ENCODE assay signal across 11 cellular contexts in the genomic region with DNA sequence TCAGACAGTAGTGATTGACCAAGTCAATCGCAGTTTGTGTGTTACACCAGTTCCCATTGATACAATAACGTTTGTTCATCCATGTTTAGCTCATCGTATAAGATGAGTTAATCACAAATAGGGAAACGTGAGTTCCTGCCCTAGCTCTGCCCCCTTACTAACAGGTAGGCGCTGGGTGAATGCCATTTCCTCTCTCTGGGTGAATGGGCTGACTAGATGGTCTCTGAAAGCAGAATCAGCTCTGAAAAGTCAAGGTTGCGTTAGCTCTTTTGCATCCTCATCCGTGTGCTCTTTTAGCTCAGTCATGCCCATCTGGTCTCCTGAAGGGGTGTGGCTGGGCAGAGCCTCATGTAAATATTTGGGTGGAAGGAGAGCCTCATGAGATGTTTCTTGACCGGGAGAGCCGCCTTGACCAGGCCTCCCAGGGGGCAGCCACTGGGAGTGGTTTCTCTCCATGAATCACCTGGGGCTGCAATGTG.
DNase-seq lines count a peak whose midpoint lies in the region; ATAC-seq and TF ChIP-seq lines count a peak whose summit lies in the region.
"Had no signal": no experiment of that assay in that cellular context is flagged by ENCODE, and none has a peak within 500 bp of the region (broad histone marks: within the 10 kb centered on the region; RNA-seq: fewer than 3 reads in every experiment).

No MANE protein-coding gene starts in this region.

- DNase-seq in stimulated activated CD4-positive, alpha-beta T cell treated with anti-CD3 and anti-CD28 coated beads, Interleukin-1b, Interleukin-23, amount 100 ng/mL, for 48 hours = peak; percentile 41
- DNase-seq in stimulated activated CD4-positive, alpha-beta T cell treated with anti-CD3 and anti-CD28 coated beads, Interleukin-4, amount 100 ng/mL, for 1 hour = no peak
- no peak for DNase-seq in T-helper 17 cell
- DNase-seq in T1000 (lab: John Stamatoyannopoulos, UW) = no peak
- DNase-seq in nephron progenitor cell = no peak
- no peak for DNase-seq in upper lobe of left lung
- DNase-seq: NCI-H2081, SJCRH30 had no signal

- TF ChIP-seq POLR2A in upper lobe of left lung (IDR thresholded peaks at IDR 0.05) = no peak

- H3K4me3 Mint-ChIP-seq in T-helper 17 cell = peak overlapping the region; percentile 42
- no peak overlapping the region for H3K4me3 Mint-ChIP-seq in nephron progenitor cell

- no peaks in the 10 kb centered on the region for H3K36me3 ChIP-seq in upper lobe of left lung
- H3K36me3 ChIP-seq: SJCRH30 had no signal

- no peaks in the 10 kb centered on the region for H3K27me3 ChIP-seq in upper lobe of left lung

- no peaks in the 10 kb centered on the region for H3K9me3 Mint-ChIP-seq in nephron progenitor cell

- H3K27ac Mint-ChIP-seq in T-helper 17 cell (peak overlapping the region; percentile 100), nephron progenitor cell (no peak overlapping the region)

- H3K4me1 Mint-ChIP-seq in T-helper 17 cell = peaks cover 42% of the 10 kb centered on the region
- peaks cover 15% of the 10 kb centered on the region for H3K4me1 Mint-ChIP-seq in nephron progenitor cell

- no peaks in the 10 kb centered on the region for H3K4me1 ChIP-seq in upper lobe of left lung
- H3K4me1 ChIP-seq: SJCRH30 had no signal

- no peak overlapping the region for H3K27ac ChIP-seq in upper lobe of left lung
- H3K27ac ChIP-seq: HL-60, SJCRH30 had no signal

- no peak overlapping the region for H3K4me3 ChIP-seq in upper lobe of left lung
- H3K4me3 ChIP-seq: SJCRH30 had no signal

- ATAC-seq in HG02759 (IDR thresholded peaks at IDR 0.05; ENCODE audit: unreplicated experiment) (peak; percentile 51), T-helper 17 cell (no peak), upper lobe of left lung (ENCODE audit: low FRiP score in 2 of 2) (no peak), HG03565 (IDR thresholded peaks at IDR 0.05; ENCODE audit: unreplicated experiment) (no peak)

- 72% methylated on average over 9 of the region's 9 CpGs for WGBS in upper lobe of left lung, 2 donors

- H3K9me3 ChIP-seq in T-helper 17 cell (ENCODE audit: control insufficient read depth, low read length, poor library complexity, severe bottlenecking) (no peaks in the 10 kb centered on the region), upper lobe of left lung (no peaks in the 10 kb centered on the region)
- H3K9me3 ChIP-seq: SJCRH30 had no signal

- H3K36me3 Mint-ChIP-seq in T-helper 17 cell (ENCODE audit: low read depth) (no peaks in the 10 kb centered on the region), nephron progenitor cell (ENCODE audit: low read depth) (no peaks in the 10 kb centered on the region)

- H3K27me3 Mint-ChIP-seq in T-helper 17 cell (no peaks in the 10 kb centered on the region), nephron progenitor cell (ENCODE audit: low read depth, poor library complexity) (peaks cover 8% of the 10 kb centered on the region)

- TF ChIP-seq CTCF in nephron progenitor cell (IDR thresholded peaks at IDR 0.05) (no peak), upper lobe of left lung (IDR thresholded peaks at IDR 0.05) (no peak)

- TF ChIP-seq EP300 in upper lobe of left lung (IDR thresholded peaks at IDR 0.05) = no peak
